Comparison of ENCODE assay signal across 19 cellular contexts in genomic region chr17:40949406-40949805, GRCh38. TPM values are rescaled to one million over a fixed set of nuclear protein-coding genes. Genes with fewer than 3 reads are reported as not detected.
DNase-seq lines count a peak whose midpoint lies in the region; TF ChIP-seq lines count a peak whose summit lies in the region.
"Had no signal": no experiment of that assay in that cellular context is flagged by ENCODE, and none has a peak within 500 bp of the region (broad histone marks: within the 10 kb centered on the region; RNA-seq: fewer than 3 reads in every experiment).

No MANE protein-coding gene starts in this region.

- intact Hi-C loops in testis (cut with DNase I; ENCODE audit: low total_unique reads), result no loop called here

- DNase-seq in NCI-H82 (lab: John Stamatoyannopoulos, UW), result peak; percentile 2
- no peak for DNase-seq in NCI-H82 treated with DMSO at 0.1 percent for 48 hours (lab: John Stamatoyannopoulos, UW; ENCODE audit: unreplicated experiment)
- peak; percentile 91 for DNase-seq in NCI-H748 (lab: John Stamatoyannopoulos, UW; ENCODE audit: unreplicated experiment)
- DNase-seq in left kidney (ENCODE audit: low read depth, low spot score), result peak; percentile 63
- DNase-seq in testis, result peak; percentile 43
- no peak for DNase-seq in NCI-H526 (lab: John Stamatoyannopoulos, UW)
- DNase-seq in MG63, result no peak
- DNase-seq in EL, result no peak
- DNase-seq: activated CD4-positive, alpha-beta T cell treated with anti-CD3 and anti-CD28 coated beads, Interleukin-2, amount 10 ng/mL, durations not matched to agents 24 days and 14 days; activated CD8-positive, alpha-beta memory T cell treated with anti-CD3 and anti-CD28 coated beads, Interleukin-2, amount 50 U/mL, for 48 hours; activated naive CD4-positive, alpha-beta T cell; aorta; CD8-positive, alpha-beta memory T cell; foreskin melanocyte; naive thymus-derived CD4-positive, alpha-beta T cell had no signal

- H3K27me3 ChIP-seq in testis, result no peaks in the 10 kb centered on the region
- no peaks in the 10 kb centered on the region for H3K27me3 ChIP-seq in MG63
- H3K27me3 ChIP-seq: vagina had no signal

- TF ChIP-seq POLR2A in testis (IDR thresholded peaks at IDR 0.05), result no peak

- H3K9me3 ChIP-seq in testis (no peaks in the 10 kb centered on the region), MG63 (no peaks in the 10 kb centered on the region)
- H3K9me3 ChIP-seq: vagina had no signal

- peak overlapping the region in 1 of 2 donors; percentile 66 for H3K27ac ChIP-seq in testis
- H3K27ac ChIP-seq: vagina had no signal

- H3K4me3 ChIP-seq in testis (no peak overlapping the region), MG63 (no peak overlapping the region)
- H3K4me3 ChIP-seq: vagina had no signal

- H3K36me3 ChIP-seq in testis (ENCODE audit: low read depth, missing control alignments), result no peaks in the 10 kb centered on the region
- no peaks in the 10 kb centered on the region for H3K36me3 ChIP-seq in MG63
- H3K36me3 ChIP-seq: vagina had no signal

- TF ChIP-seq CTCF in testis (IDR thresholded peaks at IDR 0.05), result no peak

- 24 to 27% methylated on average over 6 to 10 of the region's 10 CpGs for WGBS in testis, 2 donors

- H3K4me1 ChIP-seq in testis, result peaks cover 3% of the 10 kb centered on the region

RNA-seq across cellular contexts. Expression of gene KRT23, which starts 12.0 kb away (rescaled TPM):
- 10 to 100 TPM; 14.0 to 17.3 TPM for total RNA-seq in testis
- polyA plus RNA-seq in testis (ENCODE audit: insufficient read depth, low read depth, low replicate concordance), result 52.2 TPM
- 0.07 TPM in 1 of 2 replicates, not detected in the other for total RNA-seq in MG63 (2014; rRNA removed; shearing (Covaris generic); ENCODE audit: low replicate concordance)
- total RNA-seq: activated CD4-positive, alpha-beta T cell treated with anti-CD3 and anti-CD28 coated beads, Interleukin-2, amount 10 ng/mL, durations not matched to agents 24 days and 14 days; CD8-positive, alpha-beta memory T cell; pulmonary artery endothelial cell; SK-MEL-5 had no signal
- polyA plus RNA-seq: CD8-positive, alpha-beta memory T cell; naive thymus-derived CD4-positive, alpha-beta T cell had no signal

RNA-seq across cellular contexts. Expression of gene KRT39, which starts 17.3 kb away (rescaled TPM):
- not detected for total RNA-seq in testis
- not detected for polyA plus RNA-seq in testis (ENCODE audit: insufficient read depth, low read depth, low replicate concordance)
- not detected in 2 replicates for total RNA-seq in MG63 (2014; rRNA removed; shearing (Covaris generic); ENCODE audit: low replicate concordance)
- total RNA-seq: activated CD4-positive, alpha-beta T cell treated with anti-CD3 and anti-CD28 coated beads, Interleukin-2, amount 10 ng/mL, durations not matched to agents 24 days and 14 days; aorta; CD8-positive, alpha-beta memory T cell; liver; naive thymus-derived CD4-positive, alpha-beta T cell; pulmonary artery endothelial cell; SK-MEL-5; vagina had no signal
- polyA plus RNA-seq: aorta; CD8-positive, alpha-beta memory T cell; liver; naive thymus-derived CD4-positive, alpha-beta T cell had no signal

RNA-seq across cellular contexts. Expression of gene KRT40, which starts 34.7 kb away (rescaled TPM):
- under 1 TPM in 1 of 2 donors, not detected in 1; 0.16 TPM for total RNA-seq in testis
- polyA plus RNA-seq in testis (ENCODE audit: insufficient read depth, low read depth, low replicate concordance), result 0.45 TPM
- total RNA-seq in MG63 (2014; rRNA removed; shearing (Covaris generic); ENCODE audit: low replicate concordance), result not detected in 2 replicates
- total RNA-seq: activated CD4-positive, alpha-beta T cell treated with anti-CD3 and anti-CD28 coated beads, Interleukin-2, amount 10 ng/mL, durations not matched to agents 24 days and 14 days; aorta; CD8-positive, alpha-beta memory T cell; liver; naive thymus-derived CD4-positive, alpha-beta T cell; pulmonary artery endothelial cell; SK-MEL-5; vagina had no signal
- polyA plus RNA-seq: aorta; CD8-positive, alpha-beta memory T cell; liver; naive thymus-derived CD4-positive, alpha-beta T cell had no signal

RNA-seq across cellular contexts. Expression of gene KRTAP3-3, which starts 44.6 kb away (rescaled TPM):
- total RNA-seq in testis, result not detected
- not detected for polyA plus RNA-seq in testis (ENCODE audit: insufficient read depth, low read depth, low replicate concordance)
- total RNA-seq in MG63 (2014; rRNA removed; shearing (Covaris generic); ENCODE audit: low replicate concordance), result not detected in 2 replicates
- total RNA-seq: activated CD4-positive, alpha-beta T cell treated with anti-CD3 and anti-CD28 coated beads, Interleukin-2, amount 10 ng/mL, durations not matched to agents 24 days and 14 days; aorta; CD8-positive, alpha-beta memory T cell; liver; naive thymus-derived CD4-positive, alpha-beta T cell; pulmonary artery endothelial cell; SK-MEL-5; vagina had no signal
- polyA plus RNA-seq: aorta; CD8-positive, alpha-beta memory T cell; liver; naive thymus-derived CD4-positive, alpha-beta T cell had no signal

RNA-seq across cellular contexts. Expression of gene KRTAP3-2, which starts 50.3 kb away (rescaled TPM):
- total RNA-seq in testis, result not detected
- polyA plus RNA-seq in testis (ENCODE audit: insufficient read depth, low read depth, low replicate concordance), result not detected
- not detected in 2 replicates for total RNA-seq in MG63 (2014; rRNA removed; shearing (Covaris generic); ENCODE audit: low replicate concordance)
- total RNA-seq: activated CD4-positive, alpha-beta T cell treated with anti-CD3 and anti-CD28 coated beads, Interleukin-2, amount 10 ng/mL, durations not matched to agents 24 days and 14 days; aorta; CD8-positive, alpha-beta memory T cell; liver; naive thymus-derived CD4-positive, alpha-beta T cell; pulmonary artery endothelial cell; SK-MEL-5; vagina had no signal
- polyA plus RNA-seq: aorta; CD8-positive, alpha-beta memory T cell; liver; naive thymus-derived CD4-positive, alpha-beta T cell had no signal

Comparison
In these comparisons a context has a peak if more than half of its experiments do, and no peak if none do; other contexts are left out.
1. DNase-seq: peak in NCI-H82 (single experiment), NCI-H748 (single experiment), left kidney (single experiment) and testis (single experiment); none in NCI-H82 treated with DMSO at 0.1 percent for 48 hours (single experiment), NCI-H526 (0 of 2), MG63 (single experiment) and EL (single experiment).
2. RNA of gene KRT23, which starts 12.0 kb away (total RNA-seq): 14.0 to 17.3 TPM in testis; 0.07 TPM in MG63; every median in the first group is over 10 times any median in the second.